ENCODE assay signal across 8 cellular contexts in the genomic region with DNA sequence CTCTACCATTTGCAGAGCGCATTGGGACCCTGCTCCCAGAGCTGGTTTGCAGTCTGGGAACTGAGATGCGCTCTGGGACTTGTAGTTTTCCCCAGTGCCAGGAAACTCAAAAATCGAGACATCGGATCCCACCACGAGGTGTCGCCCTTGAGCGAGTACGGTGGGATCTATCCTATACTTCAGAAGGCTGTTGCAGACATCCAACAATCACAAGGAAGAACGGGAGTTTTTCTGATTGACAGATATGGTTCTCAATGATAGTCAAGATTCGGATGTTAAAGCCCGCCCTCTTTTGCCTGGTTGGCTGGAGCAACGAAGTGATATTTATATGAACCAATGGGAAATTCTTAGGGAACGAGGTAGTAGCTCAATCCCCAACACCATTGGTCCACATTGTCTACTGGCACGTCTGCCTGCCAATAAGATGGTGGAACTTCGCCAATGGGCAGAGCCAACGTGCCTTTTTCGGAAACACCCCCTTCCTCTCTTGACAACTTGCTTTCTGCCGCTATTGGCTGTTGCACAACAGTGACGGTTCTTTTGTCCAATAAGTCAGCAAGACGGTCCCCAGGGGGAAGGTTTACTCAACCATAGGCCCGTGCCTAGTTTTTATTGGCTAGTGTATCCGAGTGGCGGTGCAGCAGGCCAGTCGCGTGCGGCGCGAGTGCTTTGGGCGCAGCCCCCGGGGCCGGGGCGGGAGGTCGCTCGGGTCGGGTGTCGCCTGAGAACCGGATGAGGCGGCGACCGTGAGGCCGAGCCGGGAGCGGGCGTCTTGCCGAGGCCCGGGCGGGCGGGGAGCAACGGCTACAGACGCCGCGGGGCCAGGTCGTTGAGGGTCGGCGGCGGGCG. TPM values are rescaled to one million over a fixed set of nuclear protein-coding genes. Genes with fewer than 3 reads are reported as not detected.
DNase-seq lines count a peak whose midpoint lies in the region; ATAC-seq and FAIRE-seq lines count a peak whose summit lies in the region.

A gene (plus strand): TSS at position 724 of the 849 bp plus-strand sequence. CDS start 164 bp downstream, outside the sequence.

- H3K36me3 Mint-ChIP-seq in activated CD8-positive, alpha-beta memory T cell treated with anti-CD3 and anti-CD28 coated beads, Interleukin-2, amount 10 ng/mL, durations not matched to agents 7 days and 5 days = peaks cover 14% of the 10 kb centered on the region

- H3K4ac ChIP-seq in mesendoderm (ENCODE audit: low read depth, low read length) = peak within 1 kb of the TSS; percentile 91

- H4K5ac ChIP-seq in mesendoderm (ENCODE audit: low read length) = no peak within 1 kb of the TSS

- peak within 1 kb of the TSS; percentile 90 for H3K27ac Mint-ChIP-seq in activated CD8-positive, alpha-beta memory T cell treated with anti-CD3 and anti-CD28 coated beads, Interleukin-2, amount 10 ng/mL, durations not matched to agents 7 days and 5 days

- ATAC-seq in GM21360 (IDR thresholded peaks at IDR 0.05; ENCODE audit: unreplicated experiment) = peak; percentile 81
- peak; percentile 93 for ATAC-seq in activated CD8-positive, alpha-beta memory T cell treated with anti-CD3 and anti-CD28 coated beads, Interleukin-2, amount 10 ng/mL, durations not matched to agents 7 days and 5 days

- no peaks in the 10 kb centered on the region for H3K9me3 ChIP-seq in endocrine pancreas (ENCODE audit: control insufficient read depth, low read length)

- H3K4me2 ChIP-seq in mesendoderm (ENCODE audit: low read length) = peak within 1 kb of the TSS; percentile 56

- H3K9ac ChIP-seq in endocrine pancreas (ENCODE audit: control insufficient read depth, insufficient read depth, low read length) (peak within 1 kb of the TSS; percentile 97), mesendoderm (ENCODE audit: low read length) (peak within 1 kb of the TSS; percentile 99)

- peak within 1 kb of the TSS; percentile 99 for H3K56ac ChIP-seq in mesendoderm (ENCODE audit: low read length)

- H2AK5ac ChIP-seq in mesendoderm (ENCODE audit: low read length) = no peak within 1 kb of the TSS

- peak within 1 kb of the TSS; percentile 83 for H3K18ac ChIP-seq in mesendoderm (ENCODE audit: low read length)

- peaks cover 17% of the 10 kb centered on the region for H3K79me1 ChIP-seq in mesendoderm (ENCODE audit: low read length)

- H3K9me3 Mint-ChIP-seq in activated CD8-positive, alpha-beta memory T cell treated with anti-CD3 and anti-CD28 coated beads, Interleukin-2, amount 10 ng/mL, durations not matched to agents 7 days and 5 days (ENCODE audit: low read depth) = no peaks in the 10 kb centered on the region

- no peak within 1 kb of the TSS for H4K8ac ChIP-seq in mesendoderm (ENCODE audit: low read depth, low read length)

- H3K27me3 ChIP-seq in endocrine pancreas (ENCODE audit: control insufficient read depth, insufficient read depth, low read length) = no peaks in the 10 kb centered on the region
- no peaks in the 10 kb centered on the region for H3K27me3 ChIP-seq in mesendoderm (ENCODE audit: insufficient read depth, low read length, poor library complexity)

- no peaks in the 10 kb centered on the region for H3K4me1 ChIP-seq in endocrine pancreas (ENCODE audit: control insufficient read depth, insufficient read depth, low read length)
- peaks cover 3% of the 10 kb centered on the region for H3K4me1 ChIP-seq in mesendoderm (ENCODE audit: control insufficient read depth, low read depth, low read length)

- WGBS in mesendoderm (ENCODE audit: extremely low coverage, insufficient coverage, low lambda C conversion rate) = no CpG with 5 or more reads among the region's 57 CpGs

- peak within 1 kb of the TSS; percentile 98 for H3K4me3 Mint-ChIP-seq in activated CD8-positive, alpha-beta memory T cell treated with anti-CD3 and anti-CD28 coated beads, Interleukin-2, amount 10 ng/mL, durations not matched to agents 7 days and 5 days

- peaks cover 33% of the 10 kb centered on the region for H3K4me1 Mint-ChIP-seq in activated CD8-positive, alpha-beta memory T cell treated with anti-CD3 and anti-CD28 coated beads, Interleukin-2, amount 10 ng/mL, durations not matched to agents 7 days and 5 days

- peak within 1 kb of the TSS; percentile 62 for H3K27ac ChIP-seq in mesendoderm (ENCODE audit: low read depth, low read length)

- peak within 1 kb of the TSS; percentile 94 for H3K23ac ChIP-seq in mesendoderm (ENCODE audit: low read length)

- FAIRE-seq in HTR-8/SVneo (lab: Jason Lieb, UNC) = peak; percentile 86

- H3K79me2 ChIP-seq in mesendoderm (ENCODE audit: control insufficient read depth, insufficient read depth, low read length) = peaks cover 42% of the 10 kb centered on the region

- no peak within 1 kb of the TSS for H2BK15ac ChIP-seq in mesendoderm (replicated peaks; ENCODE audit: low read depth)

- H2BK5ac ChIP-seq in mesendoderm (ENCODE audit: low read length) = peak within 1 kb of the TSS; percentile 67

- peak within 1 kb of the TSS; percentile 51 for H3K4me3 ChIP-seq in endocrine pancreas (ENCODE audit: control insufficient read depth, insufficient read depth, low read length)
- peak within 1 kb of the TSS; percentile 97 for H3K4me3 ChIP-seq in mesendoderm (ENCODE audit: low read length)

- H3K36me3 ChIP-seq in endocrine pancreas (ENCODE audit: control insufficient read depth, insufficient read depth, low read length) (no peaks in the 10 kb centered on the region), mesendoderm (ENCODE audit: control insufficient read depth, insufficient read depth, low read length) (peaks cover 2% of the 10 kb centered on the region)

- CTCF ChIA-PET in activated CD8-positive, alpha-beta memory T cell treated with anti-CD3 and anti-CD28 coated beads, Interleukin-2, amount 10 ng/mL, durations not matched to agents 7 days and 5 days (lab: Charles Lee) = interaction anchor here (0.6 to 6.6 kb wide), 44 partner anchors 9 to 657 kb away, joined by 3 to 132 read pairs (median 5); a partner anchor contains a TSS

- DNase-seq in COR-L47 (lab: John Stamatoyannopoulos, UW) (peak; percentile 100), HTR-8/SVneo (ENCODE audit: insufficient read length, low spot score) (peak; percentile 99), NOMO-1 treated with dmso at 0.1 percent for 144 hours (lab: John Stamatoyannopoulos, UW; ENCODE audit: unreplicated experiment) (peak; percentile 99), mesendoderm (peak; percentile 100)
- DNase-seq in activated CD8-positive, alpha-beta memory T cell treated with anti-CD3 and anti-CD28 coated beads, Interleukin-2, amount 10 ng/mL, durations not matched to agents 7 days and 5 days = peak; percentile 99
- DNase-seq in stimulated activated CD8-positive, alpha-beta memory T cell treated with anti-CD3 and anti-CD28 coated beads, Interleukin-15, amount 100 ng/mL, for 24 hours (ENCODE audit: low read depth) = peak; percentile 95

- H3K27me3 Mint-ChIP-seq in activated CD8-positive, alpha-beta memory T cell treated with anti-CD3 and anti-CD28 coated beads, Interleukin-2, amount 10 ng/mL, durations not matched to agents 7 days and 5 days = no peaks in the 10 kb centered on the region

- no peak within 1 kb of the TSS for H2BK120ac ChIP-seq in mesendoderm (ENCODE audit: low read depth, low read length)

RNA-seq across cellular contexts. Expression of the gene that starts here (rescaled TPM):
- 100 to 1,000 TPM; 267 to 315 TPM for total RNA-seq in activated CD8-positive, alpha-beta memory T cell treated with anti-CD3 and anti-CD28 coated beads, Interleukin-2, amount 10 ng/mL, durations not matched to agents 7 days and 5 days
- 61.4 TPM for polyA plus RNA-seq in mesendoderm (2013, experiment 1 of 2)
- 60.6 TPM for polyA plus RNA-seq in mesendoderm (2013, experiment 2 of 2)

Comparison
In these comparisons a context has a peak if more than half of its experiments do, and no peak if none do; other contexts are left out.
1. Peak in every context shown above with its lines: DNase-seq, ATAC-seq, H3K4me3 ChIP-seq and H3K27ac ChIP-seq.